19 cellular contexts compared by ENCODE assay signal in the genomic region with DNA sequence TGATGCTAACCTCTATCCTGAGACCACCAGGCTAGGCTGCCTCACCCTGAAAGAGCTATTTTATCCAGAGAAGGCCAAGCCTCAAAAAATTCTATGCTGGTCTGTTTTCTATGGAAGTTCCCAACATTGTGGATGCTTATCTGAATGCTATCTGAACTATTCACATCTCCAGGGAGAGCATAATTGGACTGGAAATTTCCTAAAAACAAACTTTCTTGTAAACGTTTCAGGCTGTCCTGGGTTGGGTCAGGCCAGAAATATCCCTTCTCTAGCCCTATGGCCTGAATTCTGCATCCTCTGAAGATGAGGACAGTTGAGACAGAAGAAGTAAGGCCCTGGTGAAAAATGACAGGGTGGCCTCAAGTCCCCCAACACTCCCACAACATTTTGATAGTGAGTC.
DNase-seq lines count a peak whose midpoint lies in the region; ATAC-seq and TF ChIP-seq lines count a peak whose summit lies in the region.
"Had no signal": no experiment of that assay in that cellular context is flagged by ENCODE, and none has a peak within 500 bp of the region (broad histone marks: within the 10 kb centered on the region; RNA-seq: fewer than 3 reads in every experiment).

No MANE protein-coding gene starts in this region.

- no peak overlapping the region for H3K4me3 Mint-ChIP-seq in endothelial cell (ENCODE audit: unreplicated experiment)
- H3K4me3 Mint-ChIP-seq: CD4-positive, alpha-beta T cell; IgD-negative memory B cell had no signal

- H3K9me3 ChIP-seq in left ventricle myocardium inferior (replicated peaks) (peaks cover 15% of the 10 kb centered on the region), skeletal muscle tissue (ENCODE audit: control insufficient read depth in 3 of 3, low read length in 3 of 3) (peaks cover 0 to 3% (median 0%) of the 10 kb centered on the region in 3 donors)
- H3K9me3 ChIP-seq: BLaER1 had no signal

- H3K9ac ChIP-seq in skeletal muscle tissue (ENCODE audit: low read depth in 1 of 3, low read length in 3 of 3) = no peak overlapping the region
- H3K9ac ChIP-seq: BLaER1 had no signal

- peak overlapping the region; percentile 49 for H3K27ac ChIP-seq in left ventricle myocardium inferior (replicated peaks)
- peak overlapping the region; percentile 48 for H3K27ac ChIP-seq in skeletal muscle tissue (ENCODE audit: low read depth, low read length)
- H3K27ac ChIP-seq: 22Rv1, BLaER1 had no signal

- no peaks in the 10 kb centered on the region for H3K27me3 Mint-ChIP-seq in endothelial cell (ENCODE audit: unreplicated experiment)
- H3K27me3 Mint-ChIP-seq: CD4-positive, alpha-beta T cell; IgD-negative memory B cell had no signal

- H3K4me1 ChIP-seq in left ventricle myocardium inferior (peaks cover 8% of the 10 kb centered on the region), skeletal muscle tissue (ENCODE audit: control insufficient read depth in 3 of 3, insufficient read depth in 3 of 3, low read length in 3 of 3) (peaks cover 0 to 3% (median 0%) of the 10 kb centered on the region in 3 donors)

- no peak overlapping the region for H3K4me3 ChIP-seq in left ventricle myocardium inferior
- H3K4me3 ChIP-seq in skeletal muscle tissue (ENCODE audit: low read length in 3 of 3) = no peak overlapping the region
- H3K4me3 ChIP-seq: BLaER1 had no signal

- ATAC-seq in Right ventricle myocardium inferior = peak; percentile 50
- no peak for ATAC-seq in GM18861 (IDR thresholded peaks at IDR 0.05; ENCODE audit: unreplicated experiment)

- intact Hi-C loops in Right ventricle myocardium inferior (cut with DNase I) (no loop called here), cardiac septum (cut with DNase I) (no loop called here), left ventricle myocardium inferior (cut with micrococcal nuclease) (no loop called here)

- no peaks in the 10 kb centered on the region for H3K36me3 Mint-ChIP-seq in endothelial cell (ENCODE audit: low read depth, unreplicated experiment)
- H3K36me3 Mint-ChIP-seq: IgD-negative memory B cell had no signal

- DNase-seq in Right ventricle myocardium inferior (ENCODE audit: missing footprints) = no peak
- no peak for DNase-seq in cardiac septum (ENCODE audit: low spot score)
- DNase-seq in left ventricle myocardium inferior = no peak
- no peak for DNase-seq in endothelial cell (ENCODE audit: low spot score)
- no peak for DNase-seq in NCI-H1417 treated with DMSO at 0.1 percent for 48 hours (lab: John Stamatoyannopoulos, UW)
- DNase-seq in NCI-H2029 (lab: John Stamatoyannopoulos, UW) = no peak
- DNase-seq: ACHN; CD4-positive, alpha-beta T cell; COR-L47; DMS79; NCI-H1694 treated with DMSO at 0.1 percent for 48 hours; NCI-H446 treated with DMSO at 0.1 percent for 48 hours; NCI-H526 treated with DMSO at 0.1 percent for 48 hours; OCI-M1 had no signal

- no peaks in the 10 kb centered on the region for H3K9me3 Mint-ChIP-seq in endothelial cell (ENCODE audit: unreplicated experiment)
- H3K9me3 Mint-ChIP-seq: CD4-positive, alpha-beta T cell had no signal

- H3K36me3 ChIP-seq in left ventricle myocardium inferior (no peaks in the 10 kb centered on the region), skeletal muscle tissue (ENCODE audit: control insufficient read depth in 3 of 3, insufficient read depth in 3 of 3, low read length in 3 of 3) (no peaks in the 10 kb centered on the region)
- H3K36me3 ChIP-seq: BLaER1 had no signal

- peaks cover 16% of the 10 kb centered on the region for H3K4me1 Mint-ChIP-seq in endothelial cell (ENCODE audit: unreplicated experiment)

- TF ChIP-seq CTCF in left ventricle myocardium inferior (IDR thresholded peaks at IDR 0.05; ENCODE audit: borderline replicate concordance) (no peak), endothelial cell (IDR thresholded peaks at IDR 0.05; ENCODE audit: unreplicated experiment) (no peak)

- no peak overlapping the region for H3K27ac Mint-ChIP-seq in endothelial cell (ENCODE audit: unreplicated experiment)
- H3K27ac Mint-ChIP-seq: CD4-positive, alpha-beta T cell; IgD-negative memory B cell had no signal

- no peaks in the 10 kb centered on the region for H3K27me3 ChIP-seq in left ventricle myocardium inferior (ENCODE audit: low read depth)
- no peaks in the 10 kb centered on the region for H3K27me3 ChIP-seq in skeletal muscle tissue (ENCODE audit: control insufficient read depth in 3 of 3, insufficient read depth in 3 of 3, low read length in 3 of 3)
- H3K27me3 ChIP-seq: BLaER1 had no signal
